Comparison of ENCODE assay signal across 21 cellular contexts in the genomic region with DNA sequence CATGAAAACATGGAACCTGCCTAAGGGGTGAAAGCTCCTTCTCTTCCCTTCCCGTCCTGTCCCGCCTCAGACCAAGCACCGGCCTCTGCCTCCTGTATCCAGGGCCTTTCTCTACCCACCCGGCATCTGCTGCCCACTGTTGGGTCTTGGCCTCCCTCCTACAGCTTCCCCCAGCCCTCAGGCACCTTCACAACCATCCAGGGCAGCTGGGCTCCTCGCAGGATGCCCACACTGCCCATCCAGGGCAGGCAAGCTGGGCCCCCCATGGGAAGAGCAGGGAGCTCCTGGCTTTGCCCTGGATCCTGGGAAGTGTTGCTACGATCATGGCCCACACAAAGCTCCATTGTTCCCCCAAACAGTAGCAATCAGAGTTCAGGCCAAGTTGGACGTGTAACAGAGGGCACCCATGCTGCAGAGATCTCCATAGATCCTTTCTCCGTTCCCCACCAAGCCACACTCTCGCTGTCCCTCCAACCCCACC.
DNase-seq lines count a peak whose midpoint lies in the region; ATAC-seq, FAIRE-seq and TF ChIP-seq lines count a peak whose summit lies in the region.
"Had no signal": no experiment of that assay in that cellular context is flagged by ENCODE, and none has a peak within 500 bp of the region (broad histone marks: within the 10 kb centered on the region; RNA-seq: fewer than 3 reads in every experiment).

No MANE protein-coding gene starts in this region.

- CTCF ChIA-PET in HepG2 (lab: Yijun Ruan, JAX; ENCODE audit: low intra/inter-chr PET ratio, low total read pairs), result no interaction called here

- H2BK15ac ChIP-seq in H9 (ENCODE audit: low read depth, low read length), result no peak overlapping the region

- POLR2A ChIA-PET in HepG2 (lab: Yijun Ruan, JAX), result no interaction called here

- H4K20me1 ChIP-seq in H9 (ENCODE audit: control insufficient read depth, insufficient read depth, insufficient read length), result no peaks in the 10 kb centered on the region
- H4K20me1 ChIP-seq in HepG2 (ENCODE audit: insufficient read depth, low read length), result no peaks in the 10 kb centered on the region

- no peak overlapping the region for H3K14ac ChIP-seq in H9 (ENCODE audit: insufficient read depth, low read length)

- intact Hi-C loops in HepG2 (cut with micrococcal nuclease; ENCODE audit: unreplicated experiment) (no loop called here), sigmoid colon (cut with DNase I) (loop anchor here (10.0 kb wide), 5 partner anchors 166 to 744 kb away; a partner anchor contains a TSS)

- no peak overlapping the region for H3K4ac ChIP-seq in H9 (ENCODE audit: low read depth, low read length)

- no peak for FAIRE-seq in HepG2 (lab: Jason Lieb, UNC)
- FAIRE-seq: K562 had no signal

- no peak for TF ChIP-seq RAD21 in HepG2 (CRISPR knock-in tag; IDR thresholded peaks at IDR 0.05)

- TF ChIP-seq EP300 in HepG2 (IDR thresholded peaks at IDR 0.05; ENCODE audit: low read depth in 2 of 2, low read length in 2 of 2) (no peak), HepG2 (CRISPR knock-in tag; IDR thresholded peaks at IDR 0.05; ENCODE audit: borderline replicate concordance) (no peak), sigmoid colon (IDR thresholded peaks at IDR 0.05) (no peak)

- H3K79me1 ChIP-seq in H9 (ENCODE audit: insufficient read depth, low read depth, low read length, poor library complexity, severe bottlenecking), result no peaks in the 10 kb centered on the region

- H3K4me2 ChIP-seq in H9 (ENCODE audit: insufficient read depth, insufficient read length, low read length) (no peak overlapping the region), HepG2 (ENCODE audit: low read depth, low read length) (no peak overlapping the region)
- H3K4me2 ChIP-seq: GM23338, PC-9 had no signal

- no peak overlapping the region; a peak in 1 of 7 replicates for H3K27ac Mint-ChIP-seq in H9
- H3K27ac Mint-ChIP-seq in chondrocyte (ENCODE audit: unreplicated experiment), result no peak overlapping the region
- H3K27ac Mint-ChIP-seq: activated CD4-positive, alpha-beta T cell treated with anti-CD3 and anti-CD28 coated beads for 36 hours; activated naive CD4-positive, alpha-beta T cell treated with anti-CD3 and anti-CD28 coated beads, Interleukin-2, amount 50 U/mL, for 24 hours; GM23338; mesothelial cell of epicardium had no signal

- WGBS in H9 (ENCODE audit: extremely low coverage, insufficient read length, low lambda C conversion rate), result no CpG with 5 or more reads among the region's 9 CpGs
- WGBS in HepG2 (ENCODE audit: low lambda C conversion rate), result 10% methylated on average over 9 of the region's 9 CpGs
- 80 to 82% methylated on average over 9 of the region's 9 CpGs for WGBS in sigmoid colon, 2 donors

- H4K5ac ChIP-seq in H9 (ENCODE audit: insufficient read length, low read depth, low read length), result no peak overlapping the region

- BruUV-seq in HepG2 (replicated peaks; lab: Mats Ljungman, UMichigan), result no TSS peak

- H3K4me1 ChIP-seq in H9 (ENCODE audit: insufficient read depth, low read length), result no peaks in the 10 kb centered on the region
- peaks cover 11% of the 10 kb centered on the region; the same call in 1 of the 2 replicates for H3K4me1 ChIP-seq in HepG2 (ENCODE audit: insufficient read depth, low read length)
- H3K4me1 ChIP-seq in sigmoid colon, result peaks cover 0 to 23% (median 23%) of the 10 kb centered on the region in 4 donors
- H3K4me1 ChIP-seq: body of pancreas had no signal

- H3K4me1 Mint-ChIP-seq in H9 (peaks cover 10 to 20% of the 10 kb centered on the region in 2 experiments), chondrocyte (ENCODE audit: low read depth) (no peaks in the 10 kb centered on the region)
- H3K4me1 Mint-ChIP-seq: activated naive CD4-positive, alpha-beta T cell treated with anti-CD3 and anti-CD28 coated beads, Interleukin-2, amount 50 U/mL, for 24 hours had no signal

- no peak overlapping the region for H2AFZ ChIP-seq in H9 (ENCODE audit: low read length)
- no peak overlapping the region for H2AFZ ChIP-seq in HepG2 (ENCODE audit: low read length)
- H2AFZ ChIP-seq: GM23338, PC-9 had no signal

- H4K91ac ChIP-seq in H9 (ENCODE audit: insufficient read length, low read depth, low read length), result no peak overlapping the region

- peaks cover 23% of the 10 kb centered on the region for H3K27me3 Mint-ChIP-seq in H9 (ENCODE audit: low read depth)
- H3K27me3 Mint-ChIP-seq in chondrocyte (ENCODE audit: low read depth), result peaks cover 19% of the 10 kb centered on the region

- no peak overlapping the region for H4K8ac ChIP-seq in H9 (replicated peaks; ENCODE audit: insufficient read length, low read depth, low read length)

- H2BK5ac ChIP-seq in H9 (ENCODE audit: insufficient read length, low read length), result no peak overlapping the region

- H3K4me3 ChIP-seq in HepG2 (replicated peaks in 1 of 3; ENCODE audit: insufficient read depth in 1 of 3, low read depth in 2 of 3, low read length in 3 of 3) (no peak overlapping the region), sigmoid colon (no peak overlapping the region)
- H3K4me3 ChIP-seq: body of pancreas, GM23338, heart left ventricle, K562, PC-9, skin epidermis had no signal

- in situ Hi-C loops in HepG2 (cut with HindIII; ENCODE audit: extremely low pct_ligation_motif_present, low pct_unique_long_range_greater_than_20kb), result no loop called here

- TF ChIP-seq POLR2A in HepG2 (IDR thresholded peaks at IDR 0.05; ENCODE audit: insufficient read depth in 1 of 2, low read depth in 2 of 2, low read length in 2 of 2) (no peak), sigmoid colon (IDR thresholded peaks at IDR 0.05) (no peak)

- no peak overlapping the region for H3K56ac ChIP-seq in H9 (ENCODE audit: insufficient read length, low read depth, low read length)

- H3K23ac ChIP-seq in H9 (ENCODE audit: insufficient read length, low read depth, low read length), result no peak overlapping the region

- H3K4me3 Mint-ChIP-seq in H9, result no peak overlapping the region
- H3K4me3 Mint-ChIP-seq in chondrocyte (ENCODE audit: unreplicated experiment), result no peak overlapping the region
- H3K4me3 Mint-ChIP-seq: activated CD4-positive, alpha-beta T cell treated with anti-CD3 and anti-CD28 coated beads for 36 hours; activated naive CD4-positive, alpha-beta T cell treated with anti-CD3 and anti-CD28 coated beads, Interleukin-2, amount 50 U/mL, for 24 hours; GM23338; mesothelial cell of epicardium had no signal

- H3K79me2 ChIP-seq in H9 (ENCODE audit: insufficient read depth, low read length), result no peaks in the 10 kb centered on the region
- no peaks in the 10 kb centered on the region for H3K79me2 ChIP-seq in HepG2 (ENCODE audit: insufficient read depth, low read length)

- H3K9ac ChIP-seq in H9 (ENCODE audit: extremely low read depth, insufficient read length, low read length), result no peak overlapping the region
- H3K9ac ChIP-seq in HepG2 (ENCODE audit: insufficient read depth, low read depth, low read length), result no peak overlapping the region

- H3K27me3 ChIP-seq in H9 (ENCODE audit: insufficient read depth, low read length) (no peaks in the 10 kb centered on the region), HepG2 (ENCODE audit: control insufficient read depth in 1 of 2, insufficient read depth in 2 of 2, low read length in 2 of 2) (peaks cover 15 to 45% of the 10 kb centered on the region in 2 experiments; a peak in 4 of 5 replicates), sigmoid colon (no peaks in the 10 kb centered on the region)
- H3K27me3 ChIP-seq: body of pancreas had no signal

- DNase-seq in H9, result peak; percentile 17
- DNase-seq in chondrocyte (ENCODE audit: low spot score), result peak; percentile 89
- DNase-seq in HepG2 (ENCODE audit: low spot score), result no peak
- peak; percentile 63 for DNase-seq in sigmoid colon
- DNase-seq in LoVo (ENCODE audit: low spot score), result no peak
- DNase-seq in omental fat pad (ENCODE audit: low spot score), result no peak
- DNase-seq: activated CD4-positive, alpha-beta T cell treated with anti-CD3 and anti-CD28 coated beads for 36 hours; NCI-H748 treated with DMSO at 0.1 percent for 48 hours; PC-9; stimulated activated CD4-positive, alpha-beta T cell treated with anti-CD3 and anti-CD28 coated beads, Interleukin-4, amount 100 ng/mL, for 4 hours; stimulated activated CD8-positive, alpha-beta memory T cell treated with anti-CD3 and anti-CD28 coated beads, Interleukin-4, amount 100 ng/mL, for 48 hours had no signal

- H2AK5ac ChIP-seq in H9 (ENCODE audit: insufficient read length, low read length), result no peak overlapping the region

- H3K9me3 ChIP-seq in H9 (ENCODE audit: control insufficient read depth, low read depth, low read length) (no peaks in the 10 kb centered on the region), HepG2 (ENCODE audit: low read length) (no peaks in the 10 kb centered on the region), sigmoid colon (no peaks in the 10 kb centered on the region)
- H3K9me3 ChIP-seq: body of pancreas, heart left ventricle had no signal

- ATAC-seq in HepG2 (peak; percentile 20; the same call in 2 of the 3 replicates), HG03342 (IDR thresholded peaks at IDR 0.05; ENCODE audit: unreplicated experiment) (no peak), GM18498 (IDR thresholded peaks at IDR 0.05; ENCODE audit: unreplicated experiment) (no peak), omental fat pad (ENCODE audit: low FRiP score) (no peak)
- ATAC-seq: activated CD4-positive, alpha-beta T cell treated with anti-CD3 and anti-CD28 coated beads for 36 hours; body of pancreas; esophagus mucosa; GM23338; heart left ventricle; K562 had no signal

- H3K18ac ChIP-seq in H9 (ENCODE audit: insufficient read length, low read depth, low read length), result no peak overlapping the region

- H3K27ac ChIP-seq in H9 (ENCODE audit: insufficient read length, low read depth, low read length) (no peak overlapping the region), HepG2 (ENCODE audit: extremely low read length, insufficient read depth, low read length) (no peak overlapping the region), sigmoid colon (no peak overlapping the region)
- H3K27ac ChIP-seq: body of pancreas, heart left ventricle, PC-9, skin epidermis had no signal

- no peaks in the 10 kb centered on the region for H3K23me2 ChIP-seq in H9 (ENCODE audit: insufficient read length, low read depth, low read length, poor library complexity, severe bottlenecking)

- no peak overlapping the region for H3T11ph ChIP-seq in H9 (ENCODE audit: low read length)

- no peak overlapping the region for H2BK12ac ChIP-seq in H9 (ENCODE audit: insufficient read length, low read depth, low read length)

- H3K9me3 Mint-ChIP-seq in H9 (no peaks in the 10 kb centered on the region; a peak in 2 of 5 replicates), chondrocyte (ENCODE audit: low read depth) (no peaks in the 10 kb centered on the region)
- H3K9me3 Mint-ChIP-seq: activated naive CD4-positive, alpha-beta T cell treated with anti-CD3 and anti-CD28 coated beads, Interleukin-2, amount 50 U/mL, for 24 hours; GM23338; mesothelial cell of epicardium had no signal

- H2BK20ac ChIP-seq in H9 (ENCODE audit: low read depth, low read length, poor library complexity, severe bottlenecking), result no peak overlapping the region

- TF ChIP-seq CTCF in H9 (conservative IDR thresholded peaks at IDR 0.05) (no peak), chondrocyte (IDR thresholded peaks at IDR 0.05) (no peak), HepG2 (CRISPR knock-in tag; IDR thresholded peaks at IDR 0.05) (no peak), sigmoid colon (IDR thresholded peaks at IDR 0.05) (no peak), omental fat pad (IDR thresholded peaks at IDR 0.05) (no peak)

- H3K36me3 ChIP-seq in HepG2 (replicated peaks in 1 of 2; ENCODE audit: control insufficient read depth in 1 of 2, insufficient read depth in 2 of 2, low read length in 2 of 2), result no peaks in the 10 kb centered on the region
- no peaks in the 10 kb centered on the region for H3K36me3 ChIP-seq in sigmoid colon
- H3K36me3 ChIP-seq: heart left ventricle had no signal

- H3K36me3 Mint-ChIP-seq in H9 (ENCODE audit: insufficient read depth in 1 of 3, low read depth in 3 of 3), result no peaks in the 10 kb centered on the region; a peak in 1 of 7 replicates
- no peaks in the 10 kb centered on the region for H3K36me3 Mint-ChIP-seq in chondrocyte (ENCODE audit: low read depth)
- H3K36me3 Mint-ChIP-seq: activated naive CD4-positive, alpha-beta T cell treated with anti-CD3 and anti-CD28 coated beads, Interleukin-2, amount 50 U/mL, for 24 hours; mesothelial cell of epicardium had no signal

- no peak overlapping the region for H2BK120ac ChIP-seq in H9 (ENCODE audit: low read depth, low read length, poor library complexity, severe bottlenecking)

Comparison
In these comparisons a context has a peak if more than half of its experiments do, and no peak if none do; other contexts are left out.
1. DNase-seq: peak in H9 (single experiment), chondrocyte (single experiment) and sigmoid colon (single experiment); none in HepG2 (single experiment), LoVo (single experiment) and omental fat pad (single experiment).